1 cellular context compared by ENCODE assay signal in the genomic region with DNA sequence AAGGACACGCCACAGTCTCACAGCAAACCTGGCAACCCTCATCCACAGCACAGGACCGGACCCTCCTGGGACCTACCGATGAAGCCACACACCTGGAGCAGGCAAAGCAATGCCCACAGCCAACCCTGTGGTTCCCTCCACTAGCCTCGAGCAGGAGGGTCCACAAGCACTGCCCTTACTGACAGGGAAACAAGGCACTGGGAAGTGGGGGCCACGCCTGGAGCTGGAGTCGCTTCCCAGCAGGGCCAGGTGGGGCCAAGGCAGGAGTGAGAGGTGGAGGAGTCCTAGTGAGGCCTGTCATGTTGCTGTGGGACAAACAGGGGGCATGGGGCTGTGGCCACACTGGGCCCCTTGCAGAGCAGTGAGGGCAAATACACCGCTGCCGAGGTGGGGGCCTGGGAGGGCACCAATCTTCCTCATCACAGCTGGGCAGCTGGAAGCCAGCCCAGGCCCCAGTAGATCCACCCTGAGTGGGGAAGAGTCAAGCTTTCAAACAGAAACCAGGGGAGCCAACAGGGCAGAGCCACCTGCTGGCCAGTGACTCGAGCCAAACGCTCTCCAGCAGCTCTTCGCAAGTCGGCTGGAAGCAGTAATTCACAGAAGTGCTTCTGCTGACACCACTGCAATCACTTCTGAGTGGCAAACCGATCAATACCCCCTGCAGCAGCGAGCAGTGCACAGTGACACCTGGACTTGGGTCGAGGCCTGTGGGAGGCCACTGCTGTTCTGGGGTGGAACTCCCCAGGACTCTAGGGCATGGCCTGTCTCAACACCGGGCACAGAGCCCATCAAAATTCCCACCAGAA.
TF ChIP-seq lines count a peak whose summit lies in the region.

No MANE protein-coding gene starts in this region.

TF ChIP-seq in K562, 482 proteins besides CTCF, POLR2A, EP300 and RAD21:
- TF ChIP-seq ZNF699 (CRISPR knock-in tag; IDR thresholded peaks at IDR 0.05; ENCODE audit: insufficient replicate concordance) = no peak
- TF ChIP-seq ZNF395 (CRISPR knock-in tag; IDR thresholded peaks at IDR 0.05) = no peak
- TF ChIP-seq, protein P1, sequence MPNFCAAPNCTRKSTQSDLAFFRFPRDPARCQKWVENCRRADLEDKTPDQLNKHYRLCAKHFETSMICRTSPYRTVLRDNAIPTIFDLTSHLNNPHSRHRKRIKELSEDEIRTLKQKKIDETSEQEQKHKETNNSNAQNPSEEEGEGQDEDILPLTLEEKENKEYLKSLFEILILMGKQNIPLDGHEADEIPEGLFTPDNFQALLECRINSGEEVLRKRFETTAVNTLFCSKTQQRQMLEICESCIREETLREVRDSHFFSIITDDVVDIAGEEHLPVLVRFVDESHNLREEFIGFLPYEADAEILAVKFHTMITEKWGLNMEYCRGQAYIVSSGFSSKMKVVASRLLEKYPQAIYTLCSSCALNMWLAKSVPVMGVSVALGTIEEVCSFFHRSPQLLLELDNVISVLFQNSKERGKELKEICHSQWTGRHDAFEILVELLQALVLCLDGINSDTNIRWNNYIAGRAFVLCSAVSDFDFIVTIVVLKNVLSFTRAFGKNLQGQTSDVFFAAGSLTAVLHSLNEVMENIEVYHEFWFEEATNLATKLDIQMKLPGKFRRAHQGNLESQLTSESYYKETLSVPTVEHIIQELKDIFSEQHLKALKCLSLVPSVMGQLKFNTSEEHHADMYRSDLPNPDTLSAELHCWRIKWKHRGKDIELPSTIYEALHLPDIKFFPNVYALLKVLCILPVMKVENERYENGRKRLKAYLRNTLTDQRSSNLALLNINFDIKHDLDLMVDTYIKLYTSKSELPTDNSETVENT (CRISPR knock-in tag; IDR thresholded peaks at IDR 0.05) = no peak
- TF ChIP-seq RFX7 (CRISPR knock-in tag; IDR thresholded peaks at IDR 0.05) = no peak
- TF ChIP-seq, protein P2, sequence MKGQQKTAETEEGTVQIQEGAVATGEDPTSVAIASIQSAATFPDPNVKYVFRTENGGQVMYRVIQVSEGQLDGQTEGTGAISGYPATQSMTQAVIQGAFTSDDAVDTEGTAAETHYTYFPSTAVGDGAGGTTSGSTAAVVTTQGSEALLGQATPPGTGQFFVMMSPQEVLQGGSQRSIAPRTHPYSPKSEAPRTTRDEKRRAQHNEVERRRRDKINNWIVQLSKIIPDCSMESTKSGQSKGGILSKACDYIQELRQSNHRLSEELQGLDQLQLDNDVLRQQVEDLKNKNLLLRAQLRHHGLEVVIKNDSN (CRISPR knock-in tag; IDR thresholded peaks at IDR 0.05) = no peak
- TF ChIP-seq RBM25 (IDR thresholded peaks at IDR 0.05; ENCODE audit: low read depth, low read length, severe bottlenecking) = no peak
- TF ChIP-seq SP1 (CRISPR knock-in tag; IDR thresholded peaks at IDR 0.05) = no peak
- TF ChIP-seq HLTF (IDR thresholded peaks at IDR 0.05) = no peak
- TF ChIP-seq ZNF77 (CRISPR knock-in tag; IDR thresholded peaks at IDR 0.05) = no peak
- TF ChIP-seq GABPB2 (CRISPR knock-in tag; conservative IDR thresholded peaks at IDR 0.05) = no peak
- no peak for TF ChIP-seq ZNF561 (CRISPR knock-in tag; conservative IDR thresholded peaks at IDR 0.05)
- no peak for TF ChIP-seq ZBTB8A (IDR thresholded peaks at IDR 0.05; ENCODE audit: partially characterized antibody)
- TF ChIP-seq SIN3A (IDR thresholded peaks at IDR 0.05; ENCODE audit: borderline replicate concordance in 2 of 2, control insufficient read depth in 1 of 2, low read depth in 2 of 2, low read length in 2 of 2) = no peak
- no peak for TF ChIP-seq FOXK1 (CRISPR knock-in tag; IDR thresholded peaks at IDR 0.05; ENCODE audit: borderline replicate concordance)
- no peak for TF ChIP-seq ZNF436 (CRISPR knock-in tag; IDR thresholded peaks at IDR 0.05)
TF ChIP-seq in K562: peak in this region for 0.
